ENCODE assay signal across 17 cellular contexts in the genomic region with DNA sequence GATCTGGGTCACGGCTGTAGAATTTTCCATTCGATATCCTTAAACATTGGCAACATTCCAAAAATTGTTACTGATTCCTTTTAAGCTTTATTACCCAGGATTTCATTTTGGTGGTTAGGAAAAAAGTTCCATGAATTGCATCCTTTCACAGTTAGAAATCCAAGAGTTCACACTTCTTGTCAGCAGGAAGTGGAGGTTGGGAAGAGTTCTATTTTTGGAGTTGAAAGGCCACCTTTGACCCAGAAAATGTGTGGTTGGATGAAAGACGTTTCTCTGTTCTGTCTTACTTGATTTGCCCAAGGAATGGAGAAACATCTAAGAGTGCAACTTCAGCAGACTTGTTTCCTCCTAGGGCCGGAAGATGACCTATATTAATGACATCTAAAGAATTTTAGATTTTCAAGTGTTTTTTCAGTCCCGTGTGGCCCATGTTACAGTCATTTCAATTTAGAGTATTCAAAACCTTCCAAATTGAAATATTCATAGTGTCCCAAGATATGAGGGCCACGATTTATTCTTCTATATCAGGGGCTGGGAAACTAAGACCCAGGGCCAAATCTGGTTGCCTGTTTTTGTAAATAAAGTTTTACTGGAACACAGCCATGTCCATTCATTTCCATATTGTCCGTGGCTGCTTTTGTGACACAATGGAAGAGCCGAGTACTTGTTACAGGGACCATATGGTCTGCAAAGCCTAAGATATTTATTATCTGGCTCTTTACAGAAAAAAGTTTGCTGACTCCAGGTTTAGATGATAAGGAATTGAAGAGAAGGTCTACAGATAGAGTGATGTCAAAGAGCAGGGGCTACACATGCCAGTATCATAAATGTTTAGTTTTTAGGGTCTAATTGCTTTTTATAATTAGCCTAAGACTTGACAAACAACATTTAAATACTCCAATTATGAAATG. TPM values are rescaled to one million over a fixed set of nuclear protein-coding genes. Genes with fewer than 3 reads are reported as not detected.
DNase-seq lines count a peak whose midpoint lies in the region; ATAC-seq, FAIRE-seq and TF ChIP-seq lines count a peak whose summit lies in the region.
"Had no signal": no experiment of that assay in that cellular context is flagged by ENCODE, and none has a peak within 500 bp of the region (broad histone marks: within the 10 kb centered on the region; RNA-seq: fewer than 3 reads in every experiment).

No MANE protein-coding gene starts in this region.

- intact Hi-C loops in Right ventricle myocardium superior (cut with DNase I), result no loop called here

- peaks cover 13% of the 10 kb centered on the region for H3K4me1 ChIP-seq in cardiac muscle cell (ENCODE audit: low read depth)
- H3K4me1 ChIP-seq in adipocyte (ENCODE audit: control insufficient read depth, insufficient read depth, low read length), result peaks cover 15% of the 10 kb centered on the region
- H3K4me1 ChIP-seq: thyroid gland had no signal

- no peak for ATAC-seq in Right ventricle myocardium superior (ENCODE audit: poor library complexity)
- ATAC-seq in GM21619 (IDR thresholded peaks at IDR 0.05; ENCODE audit: unreplicated experiment), result no peak
- ATAC-seq: left ventricle myocardium superior had no signal

- peak overlapping the region; percentile 53 for H3K27ac ChIP-seq in cardiac muscle cell
- H3K27ac ChIP-seq: RWPE1, thyroid gland had no signal

- no peaks in the 10 kb centered on the region for H3K27me3 ChIP-seq in cardiac muscle cell
- no peaks in the 10 kb centered on the region for H3K27me3 ChIP-seq in adipocyte (replicated peaks; ENCODE audit: control insufficient read depth, insufficient read depth, low read length)
- H3K27me3 ChIP-seq: thyroid gland had no signal

- no peak overlapping the region for H3K4me3 ChIP-seq in cardiac muscle cell
- H3K4me3 ChIP-seq in adipocyte (ENCODE audit: low read length), result peak overlapping the region; percentile 29
- H3K4me3 ChIP-seq: thyroid gland had no signal

- TF ChIP-seq CTCF in cardiac muscle cell (IDR thresholded peaks at IDR 0.05; ENCODE audit: low read depth, low read length), result no peak

- H3K9me3 ChIP-seq in cardiac muscle cell (ENCODE audit: low read depth) (no peaks in the 10 kb centered on the region), adipocyte (ENCODE audit: control insufficient read depth, low read length) (no peaks in the 10 kb centered on the region)
- H3K9me3 ChIP-seq: thyroid gland had no signal

- DNase-seq in cardiac muscle cell (ENCODE audit: low read depth in 1 of 2, low spot score in 1 of 2) (peak in 1 of 2 donors; percentile 87), Right ventricle myocardium superior (no peak), adipocyte (ENCODE audit: low read depth) (peak; percentile 12), hepatic stellate cell (ENCODE audit: low spot score) (peak; percentile 65), urothelium cell line (ENCODE audit: low spot score) (peak; percentile 29), superior temporal gyrus (ENCODE audit: extremely low spot score) (no peak)
- no peak for DNase-seq in activated CD4-positive, alpha-beta T cell treated with anti-CD3 and anti-CD28 coated beads for 4 hours
- DNase-seq: activated CD8-positive, alpha-beta memory T cell treated with anti-CD3 and anti-CD28 coated beads for 24 hours; activated naive CD4-positive, alpha-beta T cell treated with Interleukin-2 at 50 U/mL for 16 hours; central memory CD4-positive, alpha-beta T cell; left ventricle myocardium superior; NCI-H1105 treated with DMSO at 0.1 percent for 48 hours; NCI-H510A treated with DMSO at 0.1 percent for 48 hours; T-helper 9 cell; thyroid gland had no signal

- no peaks in the 10 kb centered on the region for H3K36me3 ChIP-seq in cardiac muscle cell
- H3K36me3 ChIP-seq in adipocyte (ENCODE audit: control insufficient read depth, insufficient read depth, low read length, severe bottlenecking), result no peaks in the 10 kb centered on the region
- H3K36me3 ChIP-seq: thyroid gland had no signal

- no peak for FAIRE-seq in urothelium cell line (lab: Jason Lieb, UNC)

- H3K9ac ChIP-seq in adipocyte (ENCODE audit: low read length), result peak overlapping the region; percentile 1

RNA-seq across cellular contexts. Expression of gene CDK5R1, which starts 50.2 kb away (rescaled TPM):
- total RNA-seq in cardiac muscle cell, result 1.7 and 3.5 TPM in 2 replicates
- 1.2 and 2.5 TPM in 2 replicates for polyA plus RNA-seq in cardiac muscle cell
- 1.4 TPM for total RNA-seq in Right ventricle myocardium superior

Comparison
In these comparisons a context has a peak if more than half of its experiments do, and no peak if none do; other contexts are left out.
1. DNase-seq: peak in adipocyte (single experiment), hepatic stellate cell (single experiment) and urothelium cell line (single experiment); none in Right ventricle myocardium superior (single experiment), activated CD4-positive, alpha-beta T cell treated with anti-CD3 and anti-CD28 coated beads for 4 hours (0 of 2) and superior temporal gyrus (single experiment).